8 cellular contexts compared by ENCODE assay signal in genomic region chr11:1694064-1694845, GRCh38. TPM values are rescaled to one million over a fixed set of nuclear protein-coding genes. Genes with fewer than 3 reads are reported as not detected.
DNase-seq lines count a peak whose midpoint lies in the region; ATAC-seq and TF ChIP-seq lines count a peak whose summit lies in the region.

No MANE protein-coding gene starts in this region.

- no peaks in the 10 kb centered on the region for H4K20me1 ChIP-seq in DND-41 (ENCODE audit: insufficient read depth, low read length)

- intact Hi-C loops in dorsolateral prefrontal cortex (cut with DNase I), result loop anchor here (1.0 to 10.0 kb wide), 5 partner anchors 41 to 461 kb away; partner anchors contain the start of gene CTSD (in 1 of the 2)
- intact Hi-C loops in right lobe of liver (cut with DNase I), result loop anchor here (2.0 to 5.0 kb wide), 2 partner anchors 42 to 139 kb away; no protein-coding TSS in a partner anchor

- H3K9me3 ChIP-seq in DND-41 (ENCODE audit: insufficient read depth, low read length, severe bottlenecking), result no peaks in the 10 kb centered on the region
- H3K9me3 ChIP-seq in right lobe of liver, result no peaks in the 10 kb centered on the region

- TF ChIP-seq CTCF in DND-41 (IDR thresholded peaks at IDR 0.05; ENCODE audit: borderline replicate concordance, extremely low read depth, low read length, poor library complexity, severe bottlenecking), result peak; percentile 94
- TF ChIP-seq CTCF in dorsolateral prefrontal cortex (IDR thresholded peaks at IDR 0.05 in 54 of 56, conservative IDR thresholded peaks at IDR 0.05 in 2 of 56; ENCODE audit: low read depth in 1 of 56, partially characterized antibody in 56 of 56), result peak; percentile 82 to 100 (median 97)
- TF ChIP-seq CTCF in right lobe of liver (IDR thresholded peaks at IDR 0.05), result peak; percentile 95 to 97 (median 96)

- DNase-seq in DND-41, result peak; percentile 81
- peak; percentile 17 to 69 for DNase-seq in NCI-H524 (lab: John Stamatoyannopoulos, UW)
- peak; percentile 75 for DNase-seq in activated CD4-positive, alpha-beta T cell treated with anti-CD3 and anti-CD28 coated beads, Interleukin-2, amount 50 U/mL, for 4 hours
- peak; percentile 78 to 92 (median 87) for DNase-seq in dorsolateral prefrontal cortex
- peak; percentile 91 to 93 (median 92) for DNase-seq in right lobe of liver
- DNase-seq in stimulated activated CD4-positive, alpha-beta T cell treated with anti-CD3 and anti-CD28 coated beads, Interleukin-2, amount 100 ng/mL, for 24 hours, result peak; percentile 89 to 90
- DNase-seq in GOT3 (lab: John Stamatoyannopoulos, UW), result no peak

- H3K79me2 ChIP-seq in DND-41 (ENCODE audit: insufficient read depth, low read length), result no peaks in the 10 kb centered on the region

- no peaks in the 10 kb centered on the region for H3K36me3 ChIP-seq in DND-41 (ENCODE audit: insufficient read depth, low read length)
- no peaks in the 10 kb centered on the region for H3K36me3 ChIP-seq in right lobe of liver

- peak overlapping the region; percentile 68 for H3K9ac ChIP-seq in DND-41 (ENCODE audit: low read depth, low read length)

- TF ChIP-seq POLR2A in right lobe of liver (IDR thresholded peaks at IDR 0.05), result no peak

- H3K27me3 ChIP-seq in DND-41 (ENCODE audit: insufficient read depth, low read length, poor library complexity) (no peaks in the 10 kb centered on the region), dorsolateral prefrontal cortex (peaks cover 0 to 6% (median 0%) of the 10 kb centered on the region in 45 donors), right lobe of liver (no peaks in the 10 kb centered on the region)

- H3K4me3 ChIP-seq in DND-41 (ENCODE audit: low read depth in 1 of 2, low read length in 2 of 2) (peak overlapping the region in 1 of 2 experiments; percentile 59; a peak in 3 of 4 replicates), dorsolateral prefrontal cortex (peak overlapping the region; percentile 23 to 85 (median 60)), right lobe of liver (peak overlapping the region in 2 of 3 donors; percentile 26 to 48)

- H3K4me2 ChIP-seq in DND-41 (ENCODE audit: insufficient read depth, low read length), result peak overlapping the region; percentile 79

- ATAC-seq in DND-41 (ENCODE audit: insufficient read depth, low read depth), result peak; percentile 84
- peak; percentile 71 for ATAC-seq in HG02973 (IDR thresholded peaks at IDR 0.05; ENCODE audit: unreplicated experiment)
- ATAC-seq in right lobe of liver, result peak; percentile 47 to 66 (median 61)

- H2AFZ ChIP-seq in DND-41 (ENCODE audit: low read depth, low read length), result peak overlapping the region; percentile 85

- 62% methylated on average over 14 of the region's 45 CpGs for WGBS in right lobe of liver (ENCODE audit: insufficient coverage, low coverage, low lambda C conversion rate, missing lambda C conversion rate)

- H3K27ac ChIP-seq in DND-41 (ENCODE audit: low read length), result peak overlapping the region; percentile 82
- peak overlapping the region in 49 of 59 donors; percentile 12 to 93 (median 81) for H3K27ac ChIP-seq in dorsolateral prefrontal cortex
- H3K27ac ChIP-seq in right lobe of liver, result peak overlapping the region; percentile 45 to 90 (median 90)

- peaks cover 22% of the 10 kb centered on the region for H3K4me1 ChIP-seq in DND-41 (ENCODE audit: insufficient read depth, low read length)
- peaks cover 0 to 39% (median 18%) of the 10 kb centered on the region in 4 donors for H3K4me1 ChIP-seq in right lobe of liver

RNA-seq across cellular contexts. Expression of gene KRTAP5-6, which starts 2.7 kb away (rescaled TPM):
- total RNA-seq in dorsolateral prefrontal cortex, result 1 to 10 TPM in 1 of 120 experiments, not detected in 119; 1.0 TPM
- total RNA-seq in right lobe of liver, result 1 to 10 TPM in 3 of 6 experiments, under 1 TPM in 2, not detected in 1; 0.79 to 1.5 (median 1.2) TPM

RNA-seq across cellular contexts. Expression of gene IFITM10, which starts 56.1 kb away (rescaled TPM):
- total RNA-seq in dorsolateral prefrontal cortex (10 to 100 TPM in 74 of 120 experiments, 1 to 10 TPM in 46; 6.0 to 26.6 (median 11.4) TPM), right lobe of liver (10 to 100 TPM in 1 of 6 experiments, 1 to 10 TPM in 5; 1.3 to 11.4 (median 6.7) TPM)
